In genomic region chr11:102912482-102912830, GRCh38 we compare ENCODE assay signal across 2 cellular contexts.
TF ChIP-seq lines count a peak whose summit lies in the region.

No MANE protein-coding gene starts in this region.

TF ChIP-seq in GM23338, 12 proteins besides CTCF, POLR2A, EP300 and RAD21:
- TF ChIP-seq EZH2 (IDR thresholded peaks at IDR 0.05; ENCODE audit: low read depth, unreplicated experiment) (no peak), ZNF331 (CRISPR knock-in tag; IDR thresholded peaks at IDR 0.05; ENCODE audit: low read depth) (no peak), REST (IDR thresholded peaks at IDR 0.05; ENCODE audit: unreplicated experiment) (no peak), STAT1 (IDR thresholded peaks at IDR 0.05; ENCODE audit: unreplicated experiment) (no peak), POLR2AphosphoS5 (IDR thresholded peaks at IDR 0.05; ENCODE audit: low read depth) (no peak), ZNF462 (CRISPR knock-in tag; IDR thresholded peaks at IDR 0.05) (no peak), NANOG (IDR thresholded peaks at IDR 0.05; ENCODE audit: borderline replicate concordance) (no peak), EZH2phosphoT487 (IDR thresholded peaks at IDR 0.05; ENCODE audit: unreplicated experiment) (no peak), JUNB (IDR thresholded peaks at IDR 0.05; ENCODE audit: unreplicated experiment) (no peak), ETS1 (IDR thresholded peaks at IDR 0.05) (no peak), ZNF114 (CRISPR knock-in tag; IDR thresholded peaks at IDR 0.05) (no peak), CREB1 (CRISPR knock-in tag; IDR thresholded peaks at IDR 0.05; ENCODE audit: low read depth) (no peak)

TF ChIP-seq in endothelial cell of umbilical vein, 7 proteins besides CTCF, POLR2A, EP300 and RAD21:
- no peak for TF ChIP-seq POLR2AphosphoS5 (IDR thresholded peaks at IDR 0.05; ENCODE audit: insufficient read depth, low read depth, low read length)
- no peak for TF ChIP-seq GATA2 (IDR thresholded peaks at IDR 0.05; ENCODE audit: insufficient read depth, insufficient read length, low read depth, low read length)
- TF ChIP-seq EZH2 (IDR thresholded peaks at IDR 0.05; ENCODE audit: borderline replicate concordance, low read depth, low read length, severe bottlenecking): no peak
- TF ChIP-seq FOS (IDR thresholded peaks at IDR 0.05; ENCODE audit: borderline replicate concordance, insufficient read depth, low read length): no peak
- TF ChIP-seq MAX (IDR thresholded peaks at IDR 0.05; ENCODE audit: insufficient read depth, insufficient read length): no peak
- TF ChIP-seq MYC (IDR thresholded peaks at IDR 0.05; ENCODE audit: low read depth, low read length): no peak
